ENCODE assay signal across 22 cellular contexts in the genomic region with DNA sequence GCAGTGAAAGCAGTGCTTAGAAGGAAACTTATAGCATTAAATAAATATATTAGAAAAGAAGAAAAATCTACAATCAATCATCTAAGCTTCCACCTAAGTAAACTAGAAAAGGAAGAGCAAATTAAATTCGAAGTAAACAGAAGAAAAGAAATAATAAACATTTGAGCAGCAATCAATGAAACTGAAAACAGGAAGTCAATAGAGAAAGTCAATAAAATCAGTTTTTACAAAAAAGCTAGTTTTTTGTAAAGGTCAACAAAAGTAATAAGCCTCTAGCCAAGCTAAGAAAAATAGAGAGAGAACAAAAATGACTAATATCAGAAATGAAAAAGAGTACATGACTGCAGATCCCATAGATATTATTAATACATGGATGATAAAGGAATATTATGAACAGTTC. TPM values are rescaled to one million over a fixed set of nuclear protein-coding genes. Genes with fewer than 3 reads are reported as not detected.
A peak's percentile ranks its signal among the peaks of the same experiment; 100 is the strongest.
DNase-seq lines count a peak whose midpoint lies in the region; ATAC-seq and TF ChIP-seq lines count a peak whose summit lies in the region.
"Had no signal": no experiment of that assay in that cellular context is flagged by ENCODE, and none has a peak within 500 bp of the region (broad histone marks: within the 10 kb centered on the region; RNA-seq: fewer than 3 reads in every experiment).

No MANE protein-coding gene starts in this region.

- no peaks in the 10 kb centered on the region for H3K27me3 Mint-ChIP-seq in stimulated activated memory B cell treated with anti-CD40 and anti-IgM and Interleukin-4, amounts not matched to agents 10 μg/mL and 1 μg/mL and 100 μg/mL, for 72 hours
- no peaks in the 10 kb centered on the region for H3K27me3 Mint-ChIP-seq in activated CD4-positive, alpha-beta T cell treated with anti-CD3 and anti-CD28 coated beads for 36 hours
- H3K27me3 Mint-ChIP-seq: activated naive CD8-positive, alpha-beta T cell treated with anti-CD3 and anti-CD28 coated beads for 36 hours; stimulated activated naive B cell treated with anti-CD40 and anti-IgM and Interleukin-4, amounts not matched to agents 10 μg/mL and 1 μg/mL and 100 μg/mL, for 72 hours had no signal

- intact Hi-C loops in activated CD4-positive, alpha-beta T cell treated with anti-CD3 and anti-CD28 coated beads for 36 hours (cut with DNase I, micrococcal nuclease), result no loop called here

- no peaks in the 10 kb centered on the region for H3K79me2 ChIP-seq in hepatocyte

- no peak overlapping the region for H2AFZ ChIP-seq in hepatocyte

- CTCF ChIA-PET in activated CD4-positive, alpha-beta T cell treated with anti-CD3 and anti-CD28 coated beads for 36 hours (lab: Charles Lee), result no interaction called here

- H3K4me3 ChIP-seq in hepatocyte, result no peak overlapping the region
- H3K4me3 ChIP-seq: esophagus squamous epithelium, K562, tibial artery had no signal

- no peaks in the 10 kb centered on the region for H3K36me3 Mint-ChIP-seq in stimulated activated memory B cell treated with anti-CD40 and anti-IgM and Interleukin-4, amounts not matched to agents 10 μg/mL and 1 μg/mL and 100 μg/mL, for 72 hours
- H3K36me3 Mint-ChIP-seq in activated CD4-positive, alpha-beta T cell treated with anti-CD3 and anti-CD28 coated beads for 36 hours (ENCODE audit: low read depth), result no peaks in the 10 kb centered on the region
- H3K36me3 Mint-ChIP-seq: stimulated activated naive B cell treated with anti-CD40 and anti-IgM and Interleukin-4, amounts not matched to agents 10 μg/mL and 1 μg/mL and 100 μg/mL, for 72 hours had no signal

- no peak for TF ChIP-seq CTCF in hepatocyte (IDR thresholded peaks at IDR 0.05; ENCODE audit: poor library complexity)

- no peaks in the 10 kb centered on the region for H3K27me3 ChIP-seq in hepatocyte
- H3K27me3 ChIP-seq: esophagus squamous epithelium, tibial artery had no signal

- POLR2A ChIA-PET in activated CD4-positive, alpha-beta T cell treated with anti-CD3 and anti-CD28 coated beads for 36 hours (lab: Charles Lee), result no interaction called here

- H3K36me3 ChIP-seq in hepatocyte (replicated peaks; ENCODE audit: insufficient read depth, low read depth), result no peaks in the 10 kb centered on the region
- H3K36me3 ChIP-seq: esophagus squamous epithelium, tibial artery had no signal

- H3K9me2 ChIP-seq in hepatocyte (replicated peaks; ENCODE audit: insufficient read depth), result no peaks in the 10 kb centered on the region

- ATAC-seq in GM19025 (IDR thresholded peaks at IDR 0.05; ENCODE audit: low read depth, unreplicated experiment), result peak; percentile 3
- ATAC-seq in GM21786 (IDR thresholded peaks at IDR 0.05; ENCODE audit: unreplicated experiment), result peak; percentile 27
- ATAC-seq in HG03108 (IDR thresholded peaks at IDR 0.05; ENCODE audit: unreplicated experiment), result peak; percentile 14
- no peak for ATAC-seq in stimulated activated memory B cell treated with anti-CD40 and anti-IgM and Interleukin-4, amounts not matched to agents 10 μg/mL and 1 μg/mL and 100 μg/mL, for 72 hours
- no peak for ATAC-seq in activated CD4-positive, alpha-beta T cell treated with anti-CD3 and anti-CD28 coated beads for 36 hours
- ATAC-seq: K562, right cardiac atrium had no signal

- no peak overlapping the region for H3K4me2 ChIP-seq in hepatocyte

- peaks cover 15% of the 10 kb centered on the region for H3K4me1 Mint-ChIP-seq in stimulated activated memory B cell treated with anti-CD40 and anti-IgM and Interleukin-4, amounts not matched to agents 10 μg/mL and 1 μg/mL and 100 μg/mL, for 72 hours
- no peaks in the 10 kb centered on the region for H3K4me1 Mint-ChIP-seq in activated CD4-positive, alpha-beta T cell treated with anti-CD3 and anti-CD28 coated beads for 36 hours
- H3K4me1 Mint-ChIP-seq: activated naive CD8-positive, alpha-beta T cell treated with anti-CD3 and anti-CD28 coated beads for 36 hours; CD8-positive, alpha-beta memory T cell had no signal

- H3K9me3 ChIP-seq in hepatocyte (ENCODE audit: low read depth), result no peaks in the 10 kb centered on the region
- H3K9me3 ChIP-seq: esophagus squamous epithelium, tibial artery had no signal

- no peaks in the 10 kb centered on the region for H3K4me1 ChIP-seq in hepatocyte (ENCODE audit: insufficient read depth)

- peaks cover 3% of the 10 kb centered on the region for H3K9me3 Mint-ChIP-seq in stimulated activated memory B cell treated with anti-CD40 and anti-IgM and Interleukin-4, amounts not matched to agents 10 μg/mL and 1 μg/mL and 100 μg/mL, for 72 hours
- H3K9me3 Mint-ChIP-seq in activated CD4-positive, alpha-beta T cell treated with anti-CD3 and anti-CD28 coated beads for 36 hours (ENCODE audit: low read depth), result peaks cover 2% of the 10 kb centered on the region

- H3K27ac Mint-ChIP-seq in stimulated activated memory B cell treated with anti-CD40 and anti-IgM and Interleukin-4, amounts not matched to agents 10 μg/mL and 1 μg/mL and 100 μg/mL, for 72 hours, result peak overlapping the region; percentile 50
- H3K27ac Mint-ChIP-seq in activated CD4-positive, alpha-beta T cell treated with anti-CD3 and anti-CD28 coated beads for 36 hours, result no peak overlapping the region
- H3K27ac Mint-ChIP-seq: activated naive CD8-positive, alpha-beta T cell treated with anti-CD3 and anti-CD28 coated beads for 36 hours; stimulated activated naive B cell treated with anti-CD40 and anti-IgM and Interleukin-4, amounts not matched to agents 10 μg/mL and 1 μg/mL and 100 μg/mL, for 72 hours had no signal

- H3K4me3 Mint-ChIP-seq in stimulated activated memory B cell treated with anti-CD40 and anti-IgM and Interleukin-4, amounts not matched to agents 10 μg/mL and 1 μg/mL and 100 μg/mL, for 72 hours, result no peak overlapping the region
- no peak overlapping the region for H3K4me3 Mint-ChIP-seq in activated CD4-positive, alpha-beta T cell treated with anti-CD3 and anti-CD28 coated beads for 36 hours
- H3K4me3 Mint-ChIP-seq: activated naive CD8-positive, alpha-beta T cell treated with anti-CD3 and anti-CD28 coated beads for 36 hours; CD8-positive, alpha-beta memory T cell had no signal

- DNase-seq in hepatocyte (ENCODE audit: low spot score) (no peak), RPMI8226 (no peak)
- no peak for DNase-seq in activated CD4-positive, alpha-beta T cell treated with anti-CD3 and anti-CD28 coated beads for 36 hours
- DNase-seq: activated CD4-positive, alpha-beta T cell treated with anti-CD3 and anti-CD28 coated beads for 1 hour; activated naive CD8-positive, alpha-beta T cell treated with anti-CD3 and anti-CD28 coated beads for 36 hours; CD8-positive, alpha-beta memory T cell; DMS79 treated with DMSO at 0.1 percent for 48 hours; effector memory CD4-positive, alpha-beta T cell; esophagus squamous epithelium; kidney glomerular epithelial cell; MV-4-11; NCI-H2081; NCI-H524; right cardiac atrium; stimulated activated naive B cell treated with anti-CD40 and anti-IgM and Interleukin-4, amounts not matched to agents 10 μg/mL and 1 μg/mL and 100 μg/mL, for 72 hours; tibial artery had no signal

- H4K20me1 ChIP-seq in hepatocyte (ENCODE audit: insufficient read depth, poor library complexity, severe bottlenecking), result no peaks in the 10 kb centered on the region

- H3K27ac ChIP-seq in hepatocyte, result no peak overlapping the region
- H3K27ac ChIP-seq: esophagus squamous epithelium, RWPE1, tibial artery had no signal

- 73% methylated on average over 1 of the region's 1 CpG for WGBS in hepatocyte (ENCODE audit: low lambda C conversion rate, missing lambda C conversion rate)

RNA-seq across cellular contexts. Expression of gene KTN1, which starts 34.2 kb away (rescaled TPM):
- 131 and 150 TPM in 2 replicates for total RNA-seq in hepatocyte
- polyA plus RNA-seq in hepatocyte, result 164 and 209 TPM in 2 replicates
- 100 to 1,000 TPM; 117 to 138 TPM for total RNA-seq in activated CD4-positive, alpha-beta T cell treated with anti-CD3 and anti-CD28 coated beads for 36 hours

Comparison
In these comparisons a context has a peak if more than half of its experiments do, and no peak if none do; other contexts are left out.
1. ATAC-seq: peak in GM19025 (single experiment), GM21786 (single experiment) and HG03108 (single experiment); none in stimulated activated memory B cell treated with anti-CD40 and anti-IgM and Interleukin-4, amounts not matched to agents 10 μg/mL and 1 μg/mL and 100 μg/mL, for 72 hours (single experiment) and activated CD4-positive, alpha-beta T cell treated with anti-CD3 and anti-CD28 coated beads for 36 hours (single experiment).